In genomic region chr1:60621524-60621923, GRCh38 we compare ENCODE assay signal across 11 cellular contexts.
DNase-seq lines count a peak whose midpoint lies in the region; ATAC-seq and TF ChIP-seq lines count a peak whose summit lies in the region.
"Had no signal": no experiment of that assay in that cellular context is flagged by ENCODE, and none has a peak within 500 bp of the region (broad histone marks: within the 10 kb centered on the region; RNA-seq: fewer than 3 reads in every experiment).

No MANE protein-coding gene starts in this region.

- no peaks in the 10 kb centered on the region for H3K4me1 Mint-ChIP-seq in naive thymus-derived CD4-positive, alpha-beta T cell
- H3K4me1 Mint-ChIP-seq: B cell had no signal

- H3K27me3 ChIP-seq in ACC112 (ENCODE audit: insufficient read depth, low read length) (peaks cover 4% of the 10 kb centered on the region; the same call in 1 of the 2 replicates), ascending aorta (no peaks in the 10 kb centered on the region), gastroesophageal sphincter (no peaks in the 10 kb centered on the region)
- H3K27me3 ChIP-seq in naive thymus-derived CD4-positive, alpha-beta T cell (ENCODE audit: control insufficient read depth in 2 of 2, insufficient read depth in 2 of 2, low read length in 2 of 2): peaks cover 0 to 4% of the 10 kb centered on the region in 2 donors

- no peak overlapping the region for H3K27ac Mint-ChIP-seq in naive thymus-derived CD4-positive, alpha-beta T cell
- H3K27ac Mint-ChIP-seq: B cell had no signal

- no peaks in the 10 kb centered on the region for H3K36me3 ChIP-seq in ACC112 (ENCODE audit: insufficient read depth, low read length)
- H3K36me3 ChIP-seq in ascending aorta: no peaks in the 10 kb centered on the region
- H3K36me3 ChIP-seq in gastroesophageal sphincter: no peaks in the 10 kb centered on the region
- no peaks in the 10 kb centered on the region for H3K36me3 ChIP-seq in naive thymus-derived CD4-positive, alpha-beta T cell (ENCODE audit: control insufficient read depth in 2 of 3, insufficient read depth in 3 of 3, low read length in 3 of 3)
- H3K36me3 ChIP-seq: neutrophil had no signal

- H3K79me2 ChIP-seq in ACC112 (ENCODE audit: control insufficient read depth, insufficient read depth, low read length, unreplicated experiment): no peaks in the 10 kb centered on the region

- peaks cover 3 to 53% (median 14%) of the 10 kb centered on the region in 5 donors for H3K27me3 Mint-ChIP-seq in naive thymus-derived CD4-positive, alpha-beta T cell

- H3K27ac ChIP-seq in ACC112 (ENCODE audit: low read depth, low read length): no peak overlapping the region
- no peak overlapping the region for H3K27ac ChIP-seq in ascending aorta
- no peak overlapping the region for H3K27ac ChIP-seq in gastroesophageal sphincter
- no peak overlapping the region for H3K27ac ChIP-seq in naive thymus-derived CD4-positive, alpha-beta T cell (ENCODE audit: low read depth, low read length)
- H3K27ac ChIP-seq: neutrophil had no signal

- H3K9me3 ChIP-seq in ascending aorta (no peaks in the 10 kb centered on the region), gastroesophageal sphincter (no peaks in the 10 kb centered on the region)
- no peaks in the 10 kb centered on the region for H3K9me3 ChIP-seq in naive thymus-derived CD4-positive, alpha-beta T cell (ENCODE audit: control insufficient read depth in 2 of 3, low read length in 3 of 3)
- H3K9me3 ChIP-seq: neutrophil had no signal

- intact Hi-C loops in ascending aorta (cut with DNase I): no loop called here
- intact Hi-C loops in naive thymus-derived CD4-positive, alpha-beta T cell (cut with micrococcal nuclease): no loop called here

- DNase-seq in NCI-H187 (lab: John Stamatoyannopoulos, UW) (peak; percentile 6 to 27), ascending aorta (ENCODE audit: low spot score in 2 of 2) (no peak), left lobe of liver (ENCODE audit: low spot score) (no peak), HuH-7 (ENCODE audit: low spot score) (no peak)
- DNase-seq in naive thymus-derived CD4-positive, alpha-beta T cell: no peak
- DNase-seq: aorta had no signal

- peaks cover 0 to 9% (median 0%) of the 10 kb centered on the region in 5 donors for H3K36me3 Mint-ChIP-seq in naive thymus-derived CD4-positive, alpha-beta T cell

- no peak overlapping the region for H3K4me3 Mint-ChIP-seq in naive thymus-derived CD4-positive, alpha-beta T cell
- H3K4me3 Mint-ChIP-seq: B cell had no signal

- CTCF ChIA-PET in naive thymus-derived CD4-positive, alpha-beta T cell (lab: Charles Lee): no interaction called here

- 2 to 7% methylated on average over 10 of the region's 10 CpGs for WGBS in gastroesophageal sphincter (ENCODE audit: low coverage in 1 of 2), 2 donors

- H3K4me1 ChIP-seq in ACC112 (ENCODE audit: control insufficient read depth, insufficient read depth, low read length, unreplicated experiment) (no peaks in the 10 kb centered on the region), ascending aorta (peaks cover 0 to 3% of the 10 kb centered on the region in 2 donors), gastroesophageal sphincter (peaks cover 0 to 14% (median 0%) of the 10 kb centered on the region in 3 donors)
- no peaks in the 10 kb centered on the region for H3K4me1 ChIP-seq in naive thymus-derived CD4-positive, alpha-beta T cell (ENCODE audit: control insufficient read depth in 2 of 2, insufficient read depth in 2 of 2, low read length in 2 of 2)

- ATAC-seq in left lobe of liver: peak; percentile 24
- no peak for ATAC-seq in HG03159 (IDR thresholded peaks at IDR 0.05; ENCODE audit: unreplicated experiment)
- no peak for ATAC-seq in gastroesophageal sphincter
- no peak for ATAC-seq in naive thymus-derived CD4-positive, alpha-beta T cell

- POLR2A ChIA-PET in naive thymus-derived CD4-positive, alpha-beta T cell (lab: Charles Lee): no interaction called here

- TF ChIP-seq CTCF in ascending aorta (IDR thresholded peaks at IDR 0.05) (no peak), gastroesophageal sphincter (IDR thresholded peaks at IDR 0.05) (no peak)

- H3K9me3 Mint-ChIP-seq in naive thymus-derived CD4-positive, alpha-beta T cell: peaks cover 0 to 9% (median 0%) of the 10 kb centered on the region in 11 donors

- peak overlapping the region; percentile 15 for H2AFZ ChIP-seq in ACC112 (ENCODE audit: low read length, unreplicated experiment)

- TF ChIP-seq EP300 in gastroesophageal sphincter (IDR thresholded peaks at IDR 0.05): no peak

- no peak overlapping the region for H3K4me3 ChIP-seq in ACC112 (ENCODE audit: low read depth, low read length)
- H3K4me3 ChIP-seq in ascending aorta: peak overlapping the region; percentile 7 to 27
- H3K4me3 ChIP-seq in gastroesophageal sphincter: no peak overlapping the region
- H3K4me3 ChIP-seq in naive thymus-derived CD4-positive, alpha-beta T cell (ENCODE audit: low read length): no peak overlapping the region

- no peak for TF ChIP-seq POLR2A in gastroesophageal sphincter (IDR thresholded peaks at IDR 0.05)

Comparison
In these comparisons a context has a peak if more than half of its experiments do, and no peak if none do; other contexts are left out.
1. H3K4me3 ChIP-seq: peak in ascending aorta (2 of 2); none in ACC112 (single experiment), gastroesophageal sphincter (0 of 2) and naive thymus-derived CD4-positive, alpha-beta T cell (single experiment).
2. DNase-seq: peak in NCI-H187 (2 of 2); none in ascending aorta (0 of 2), left lobe of liver (single experiment), naive thymus-derived CD4-positive, alpha-beta T cell (0 of 9) and HuH-7 (single experiment).